11 cellular contexts compared by ENCODE assay signal in genomic region chr1:243708210-243708609, GRCh38.
DNase-seq lines count a peak whose midpoint lies in the region; TF ChIP-seq lines count a peak whose summit lies in the region.
"Had no signal": no experiment of that assay in that cellular context is flagged by ENCODE, and none has a peak within 500 bp of the region (broad histone marks: within the 10 kb centered on the region; RNA-seq: fewer than 3 reads in every experiment).

No MANE protein-coding gene starts in this region.

- TF ChIP-seq CTCF in A673 (conservative IDR thresholded peaks at IDR 0.05; ENCODE audit: low read depth, low read length) (peak; percentile 25; the same call in 1 of the 2 replicates), GM10248 (IDR thresholded peaks at IDR 0.05; ENCODE audit: control extremely low read depth, extremely low read depth, low read depth, missing control alignments) (peak; percentile 37), esophagus muscularis mucosa (IDR thresholded peaks at IDR 0.05) (peak in 2 of 3 experiments; percentile 11 to 19), tibial artery (IDR thresholded peaks at IDR 0.05) (peak in 1 of 2 experiments; percentile 10)

- no peaks in the 10 kb centered on the region for H3K4me1 ChIP-seq in A673 (ENCODE audit: insufficient read depth, low read length, poor library complexity, severe bottlenecking)
- H3K4me1 ChIP-seq in esophagus muscularis mucosa, result peaks cover 0 to 31% (median 22%) of the 10 kb centered on the region in 4 donors
- H3K4me1 ChIP-seq in tibial artery, result peaks cover 0 to 44% (median 9%) of the 10 kb centered on the region in 4 donors

- DNase-seq in A673 (ENCODE audit: low spot score) (no peak), GM10248 (ENCODE audit: extremely low spot score) (no peak), OCI-M1 (lab: John Stamatoyannopoulos, UW) (peak; percentile 18), esophagus muscularis mucosa (ENCODE audit: extremely low spot score) (no peak), NCI-H2196 (lab: John Stamatoyannopoulos, UW; ENCODE audit: unreplicated experiment) (no peak), MV-4-11 (lab: John Stamatoyannopoulos, UW) (no peak), tibial artery (no peak)
- no peak for DNase-seq in activated CD8-positive, alpha-beta memory T cell treated with anti-CD3 and anti-CD28 coated beads for 24 hours
- DNase-seq: cortex of kidney, KBM-7, SJCRH30 had no signal

- 88% methylated on average over 3 of the region's 3 CpGs for WGBS in esophagus muscularis mucosa

- H3K36me3 ChIP-seq in A673 (ENCODE audit: insufficient read depth, low read length, poor library complexity, severe bottlenecking) (no peaks in the 10 kb centered on the region), esophagus muscularis mucosa (no peaks in the 10 kb centered on the region), tibial artery (no peaks in the 10 kb centered on the region)
- H3K36me3 ChIP-seq: SJCRH30 had no signal

- no peak for TF ChIP-seq POLR2A in esophagus muscularis mucosa (IDR thresholded peaks at IDR 0.05; ENCODE audit: low read depth)

- CTCF ChIA-PET in A673 (lab: Charles Lee) (interaction anchor here (0.6 kb wide), 1 partner anchor 1153 kb away, joined by 8 read pairs; no protein-coding TSS in a partner anchor), GM10248 (lab: Yijun Ruan, JAX) (interaction anchor here (0.8 to 1.0 kb wide), 2 partner anchors 24 to 30 kb away, joined by 3 read pairs; no protein-coding TSS in a partner anchor)

- H3K4me3 ChIP-seq in A673 (ENCODE audit: low read depth, low read length, poor library complexity, severe bottlenecking) (no peak overlapping the region), esophagus muscularis mucosa (no peak overlapping the region), tibial artery (no peak overlapping the region)
- H3K4me3 ChIP-seq: SJCRH30 had no signal

- H3K9me3 ChIP-seq in A673 (ENCODE audit: low read depth, low read length, poor library complexity, severe bottlenecking), result no peaks in the 10 kb centered on the region
- H3K9me3 ChIP-seq in esophagus muscularis mucosa, result no peaks in the 10 kb centered on the region
- H3K9me3 ChIP-seq in tibial artery, result no peaks in the 10 kb centered on the region
- H3K9me3 ChIP-seq: SJCRH30 had no signal

- no peak for TF ChIP-seq EP300 in esophagus muscularis mucosa (IDR thresholded peaks at IDR 0.05)

- H3K27ac ChIP-seq in A673 (ENCODE audit: low read depth, low read length, poor library complexity, severe bottlenecking), result no peak overlapping the region
- H3K27ac ChIP-seq in esophagus muscularis mucosa (replicated peaks in 1 of 4), result no peak overlapping the region
- no peak overlapping the region for H3K27ac ChIP-seq in tibial artery
- H3K27ac ChIP-seq: SJCRH30 had no signal

- intact Hi-C loops in A673 (cut with micrococcal nuclease; ENCODE audit: unreplicated experiment) (no loop called here), esophagus muscularis mucosa (cut with DNase I) (loop anchor here (5.0 kb wide), 1 partner anchor 144 kb away; the partner anchor contains the start of gene AKT3), tibial artery (cut with DNase I; ENCODE audit: low total_unique reads) (no loop called here)

- BruUV-seq in A673 (replicated peaks; lab: Mats Ljungman, UMichigan), result no TSS peak

- POLR2A ChIA-PET in A673 (lab: Charles Lee; ENCODE audit: low non-redundant PET) (no interaction called here), GM10248 (lab: Yijun Ruan, JAX) (no interaction called here)

- no peaks in the 10 kb centered on the region for H3K27me3 ChIP-seq in A673 (replicated peaks; ENCODE audit: insufficient read depth, low read depth, low read length, poor library complexity)
- no peaks in the 10 kb centered on the region for H3K27me3 ChIP-seq in esophagus muscularis mucosa
- no peaks in the 10 kb centered on the region for H3K27me3 ChIP-seq in tibial artery
- H3K27me3 ChIP-seq: SJCRH30 had no signal
